In the genomic region with DNA sequence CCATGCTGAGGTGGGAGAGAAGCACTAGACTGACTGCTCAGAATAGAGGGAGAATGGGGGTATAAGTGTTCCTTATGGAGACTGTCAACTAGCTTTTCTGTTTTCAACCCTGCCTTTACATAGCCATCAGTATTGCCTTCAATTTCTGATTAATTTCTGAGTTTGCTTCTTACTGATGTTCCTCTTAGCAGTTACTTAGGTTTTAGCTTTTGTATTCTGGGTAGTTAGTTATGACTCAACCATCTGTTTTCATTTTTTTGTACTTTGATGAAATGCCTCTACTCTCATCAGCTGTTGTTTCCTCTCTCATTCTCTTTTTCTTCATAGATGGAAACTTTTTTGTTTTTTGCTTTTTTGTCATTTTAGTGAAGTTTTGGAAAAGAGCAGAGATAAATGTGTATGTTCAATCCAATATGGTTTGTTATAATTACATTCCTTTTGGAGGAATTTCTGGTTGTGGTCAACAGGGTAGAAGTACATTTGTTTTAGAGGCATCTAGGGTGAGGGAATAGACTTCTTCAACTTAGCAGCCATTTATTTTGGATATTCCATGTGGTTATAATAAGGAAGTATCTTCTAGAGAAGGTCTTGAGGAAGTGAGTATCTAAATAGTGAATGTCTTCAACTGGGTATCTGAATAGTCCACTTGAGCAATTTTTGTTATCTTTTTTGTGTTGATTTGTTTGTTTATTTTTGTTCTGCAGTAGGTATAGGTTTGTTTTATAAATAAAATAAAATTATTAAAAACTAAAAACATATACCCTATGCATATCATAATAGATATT, we compare ENCODE assay signal across 1 cellular context.
TF ChIP-seq lines count a peak whose summit lies in the region.

No MANE protein-coding gene starts in this region.

TF ChIP-seq in IMR-90, 13 proteins besides CTCF, POLR2A, EP300 and RAD21 (continued from another document):
- TF ChIP-seq, protein P1, sequence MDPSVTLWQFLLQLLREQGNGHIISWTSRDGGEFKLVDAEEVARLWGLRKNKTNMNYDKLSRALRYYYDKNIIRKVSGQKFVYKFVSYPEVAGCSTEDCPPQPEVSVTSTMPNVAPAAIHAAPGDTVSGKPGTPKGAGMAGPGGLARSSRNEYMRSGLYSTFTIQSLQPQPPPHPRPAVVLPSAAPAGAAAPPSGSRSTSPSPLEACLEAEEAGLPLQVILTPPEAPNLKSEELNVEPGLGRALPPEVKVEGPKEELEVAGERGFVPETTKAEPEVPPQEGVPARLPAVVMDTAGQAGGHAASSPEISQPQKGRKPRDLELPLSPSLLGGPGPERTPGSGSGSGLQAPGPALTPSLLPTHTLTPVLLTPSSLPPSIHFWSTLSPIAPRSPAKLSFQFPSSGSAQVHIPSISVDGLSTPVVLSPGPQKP (IDR thresholded peaks at IDR 0.05; ENCODE audit: borderline replicate concordance, low read depth, low read length) = no peak
- TF ChIP-seq BHLHE40 (IDR thresholded peaks at IDR 0.05; ENCODE audit: low read depth, low read length) (no peak), NFE2L2 (IDR thresholded peaks at IDR 0.05; ENCODE audit: low read depth, low read length) (no peak), RCOR1 (IDR thresholded peaks at IDR 0.05; ENCODE audit: insufficient replicate concordance, low read length) (no peak), CHD1 (IDR thresholded peaks at IDR 0.05; ENCODE audit: low read depth, low read length) (no peak)
